11 cellular contexts compared by ENCODE assay signal in genomic region chr19:56840452-56841193, GRCh38. TPM values are rescaled to one million over a fixed set of nuclear protein-coding genes. Genes with fewer than 3 reads are reported as not detected.
DNase-seq lines count a peak whose midpoint lies in the region; ATAC-seq and TF ChIP-seq lines count a peak whose summit lies in the region.
"Had no signal": no experiment of that assay in that cellular context is flagged by ENCODE, and none has a peak within 500 bp of the region (broad histone marks: within the 10 kb centered on the region; RNA-seq: fewer than 3 reads in every experiment).

Gene PEG3 (minus strand): TSS chr19:56840726. CDS start chr19:56824655, 16,071 bp downstream.
Gene ZIM2 (minus strand): TSS chr19:56840726. CDS start chr19:56824277, 16,449 bp downstream.

- no TSS peak for BruUV-seq in PC-9 (replicated peaks; lab: Mats Ljungman, UMichigan)

- no peaks in the 10 kb centered on the region for H3K79me2 ChIP-seq in PC-9 (ENCODE audit: low read depth)

- no peak within 1 kb of the TSS for H3K4me2 ChIP-seq in PC-9

- no peaks in the 10 kb centered on the region for H4K20me1 ChIP-seq in PC-9 (ENCODE audit: insufficient read depth)

- H3K4me3 ChIP-seq in retinal pigment epithelial cell (ENCODE audit: low read length) (peak within 1 kb of the TSS; percentile 15), PC-9 (no peak within 1 kb of the TSS)

- H3K27ac Mint-ChIP-seq in immature natural killer cell: no peak within 1 kb of the TSS
- H3K27ac Mint-ChIP-seq in effector memory CD8-positive, alpha-beta T cell: no peak within 1 kb of the TSS

- peaks cover 0 to 6% (median 0%) of the 10 kb centered on the region in 3 donors for H3K36me3 Mint-ChIP-seq in immature natural killer cell
- no peaks in the 10 kb centered on the region for H3K36me3 Mint-ChIP-seq in effector memory CD8-positive, alpha-beta T cell (ENCODE audit: insufficient read depth)

- intact Hi-C loops in PC-9 (cut with micrococcal nuclease; ENCODE audit: unreplicated experiment): no loop called here

- H3K27me3 Mint-ChIP-seq in immature natural killer cell (ENCODE audit: low read depth in 3 of 3): peaks cover 7 to 18% (median 12%) of the 10 kb centered on the region in 3 donors
- H3K27me3 Mint-ChIP-seq in effector memory CD8-positive, alpha-beta T cell: peaks cover 10 to 18% of the 10 kb centered on the region in 2 donors

- H3K4me1 ChIP-seq in PC-9 (replicated peaks; ENCODE audit: insufficient read depth): no peaks in the 10 kb centered on the region

- H3K27ac ChIP-seq in PC-9: no peak within 1 kb of the TSS

- TF ChIP-seq CTCF in retinal pigment epithelial cell (conservative IDR thresholded peaks at IDR 0.05; ENCODE audit: low read depth, low read length): no peak
- no peak for TF ChIP-seq CTCF in PC-9 (conservative IDR thresholded peaks at IDR 0.05)

- DNase-seq in G401 (ENCODE audit: low spot score) (peak; percentile 93), amygdala (lab: John Stamatoyannopoulos, UW) (peak in 54 of 56 donors; percentile 21 to 91 (median 78)), immature natural killer cell (no peak), retinal pigment epithelial cell (ENCODE audit: low read depth) (no peak), PC-9 (no peak), COLO829 (ENCODE audit: low spot score) (no peak)
- no peak for DNase-seq in effector memory CD8-positive, alpha-beta T cell
- DNase-seq: DMS79; NK-92 treated with Interleukin-12 subunit alpha and Interleukin-12 subunit beta, amount 100 ng/mL, for 24 hours had no signal

- peaks cover 6 to 9% of the 10 kb centered on the region in 2 donors for H3K4me1 Mint-ChIP-seq in immature natural killer cell
- peaks cover 0 to 4% of the 10 kb centered on the region in 2 donors for H3K4me1 Mint-ChIP-seq in effector memory CD8-positive, alpha-beta T cell (ENCODE audit: low read depth in 2 of 2)

- H3K27me3 ChIP-seq in PC-9 (ENCODE audit: insufficient read depth, low read depth): no peaks in the 10 kb centered on the region

- H2AFZ ChIP-seq in PC-9: no peak within 1 kb of the TSS

- H3K9me3 Mint-ChIP-seq in immature natural killer cell: peaks cover 3 to 42% (median 34%) of the 10 kb centered on the region in 6 donors
- peaks cover 13 to 16% of the 10 kb centered on the region in 2 donors for H3K9me3 Mint-ChIP-seq in effector memory CD8-positive, alpha-beta T cell

- ATAC-seq in effector memory CD8-positive, alpha-beta T cell (replicated peaks): no peak
- ATAC-seq in GM21360 (IDR thresholded peaks at IDR 0.05; ENCODE audit: unreplicated experiment): no peak

- in situ Hi-C loops in G401 (cut with HindIII; ENCODE audit: low sequenced_read_pairs): no loop called here

- no peaks in the 10 kb centered on the region for H3K36me3 ChIP-seq in PC-9 (ENCODE audit: low read depth)

- POLR2A ChIA-PET in PC-9 (lab: Charles Lee; ENCODE audit: unreplicated experiment): no interaction called here

- CTCF ChIA-PET in PC-9 (lab: Charles Lee): no interaction called here

- H3K9me3 ChIP-seq in PC-9 (ENCODE audit: insufficient read depth, low read depth): peaks cover 5% of the 10 kb centered on the region; the same call in 1 of the 2 replicates

- no peaks in the 10 kb centered on the region for H3K9me2 ChIP-seq in PC-9 (ENCODE audit: insufficient read depth)

- H3F3A ChIP-seq in PC-9 (ENCODE audit: insufficient read depth, low read depth): no peaks in the 10 kb centered on the region

- H3K4me3 Mint-ChIP-seq in immature natural killer cell: peak within 1 kb of the TSS in 3 of 5 donors; percentile 13 to 20 (median 18)
- no peak within 1 kb of the TSS for H3K4me3 Mint-ChIP-seq in effector memory CD8-positive, alpha-beta T cell

RNA-seq across cellular contexts. Expression of gene PEG3, which starts in this region (rescaled TPM):
- 4.6 and 5.1 TPM in 2 replicates for total RNA-seq in G401 (2014; rRNA removed; shearing (Covaris generic))
- not detected for polyA plus RNA-seq in immature natural killer cell
- not detected in 2 replicates for total RNA-seq in PC-9 (2021)

RNA-seq across cellular contexts. Expression of gene ZIM2, which starts in this region (rescaled TPM):
- not detected in 2 replicates for total RNA-seq in G401 (2014; rRNA removed; shearing (Covaris generic))
- not detected for polyA plus RNA-seq in immature natural killer cell
- total RNA-seq in PC-9 (2021): not detected in 2 replicates
- total RNA-seq: fibroblast of lung had no signal
- polyA plus RNA-seq: fibroblast of lung had no signal

Comparison
In these comparisons a context has a peak if more than half of its experiments do, and no peak if none do; other contexts are left out.
1. DNase-seq: peak in G401 (single experiment) and amygdala (54 of 56); none in immature natural killer cell (0 of 3), retinal pigment epithelial cell (single experiment), PC-9 (0 of 2), effector memory CD8-positive, alpha-beta T cell (0 of 3) and COLO829 (single experiment).
2. H3K4me3 Mint-ChIP-seq: peak in immature natural killer cell (3 of 5); none in effector memory CD8-positive, alpha-beta T cell (0 of 2).